8 cellular contexts compared by ENCODE assay signal in genomic region chr11:63023851-63024648, GRCh38. TPM values are rescaled to one million over a fixed set of nuclear protein-coding genes. Genes with fewer than 3 reads are reported as not detected.
DNase-seq lines count a peak whose midpoint lies in the region; ATAC-seq and TF ChIP-seq lines count a peak whose summit lies in the region.

No MANE protein-coding gene starts in this region.

- H3K36me3 ChIP-seq in KMS-11 (ENCODE audit: insufficient read depth) (no peaks in the 10 kb centered on the region), neutrophil (no peaks in the 10 kb centered on the region)

- no peak overlapping the region for H3K4me3 Mint-ChIP-seq in activated T-helper 17 cell treated with anti-CD3 and anti-CD28 coated beads, Interleukin-2, amount 50 U/mL, for 72 hours

- no peaks in the 10 kb centered on the region for H3K4me1 Mint-ChIP-seq in activated T-helper 17 cell treated with anti-CD3 and anti-CD28 coated beads, Interleukin-2, amount 50 U/mL, for 72 hours

- no peaks in the 10 kb centered on the region for H4K20me1 ChIP-seq in KMS-11 (ENCODE audit: insufficient read depth)

- no peaks in the 10 kb centered on the region for H3K9me3 Mint-ChIP-seq in activated T-helper 17 cell treated with anti-CD3 and anti-CD28 coated beads, Interleukin-2, amount 50 U/mL, for 72 hours

- H3K27ac Mint-ChIP-seq in activated T-helper 17 cell treated with anti-CD3 and anti-CD28 coated beads, Interleukin-2, amount 50 U/mL, for 72 hours, result no peak overlapping the region

- no peaks in the 10 kb centered on the region for H3K9me3 ChIP-seq in neutrophil

- peak; percentile 99 for TF ChIP-seq CTCF in KMS-11 (conservative IDR thresholded peaks at IDR 0.05; ENCODE audit: low read depth, low read length)
- TF ChIP-seq CTCF in fibroblast of villous mesenchyme (IDR thresholded peaks at IDR 0.05; ENCODE audit: insufficient read depth, low read depth, low read length), result peak; percentile 100
- TF ChIP-seq CTCF in neutrophil (IDR thresholded peaks at IDR 0.05), result peak; percentile 98

- H2AFZ ChIP-seq in KMS-11 (ENCODE audit: low read depth), result peak overlapping the region; percentile 47; the same call in 1 of the 2 replicates

- H3K4me3 ChIP-seq in KMS-11 (IDR thresholded peaks at IDR 0.05; ENCODE audit: insufficient read depth, low read depth, low read length) (no peak overlapping the region), fibroblast of villous mesenchyme (ENCODE audit: low read depth, low read length) (no peak overlapping the region), neutrophil (ENCODE audit: low read depth in 1 of 2, low read length in 1 of 2) (no peak overlapping the region)

- H3K27me3 Mint-ChIP-seq in activated T-helper 17 cell treated with anti-CD3 and anti-CD28 coated beads, Interleukin-2, amount 50 U/mL, for 72 hours, result peaks cover 15% of the 10 kb centered on the region

- H3K36me3 Mint-ChIP-seq in activated T-helper 17 cell treated with anti-CD3 and anti-CD28 coated beads, Interleukin-2, amount 50 U/mL, for 72 hours (ENCODE audit: low read depth), result no peaks in the 10 kb centered on the region

- H3K9ac ChIP-seq in KMS-11, result no peak overlapping the region

- peak; percentile 82 for ATAC-seq in activated T-helper 17 cell treated with anti-CD3 and anti-CD28 coated beads, Interleukin-2, amount 50 U/mL, for 72 hours (replicated peaks)
- no peak for ATAC-seq in GM19455 (IDR thresholded peaks at IDR 0.05; ENCODE audit: unreplicated experiment)

- no peak overlapping the region for H3K27ac ChIP-seq in KMS-11
- H3K27ac ChIP-seq in neutrophil, result no peak overlapping the region
- H3K27ac ChIP-seq in substantia nigra (ENCODE audit: low read depth, low read length, poor library complexity, severe bottlenecking), result peak overlapping the region; percentile 35

- H3K79me2 ChIP-seq in KMS-11 (ENCODE audit: insufficient read depth, low read depth), result no peaks in the 10 kb centered on the region

- H3K27me3 ChIP-seq in KMS-11 (ENCODE audit: insufficient read depth, low read depth) (no peaks in the 10 kb centered on the region), neutrophil (peaks cover 17% of the 10 kb centered on the region)

- DNase-seq in GM04504 (ENCODE audit: low read depth) (peak; percentile 49), SHP77 (lab: John Stamatoyannopoulos, UW) (peak; percentile 40 to 48), fibroblast of villous mesenchyme (ENCODE audit: low read depth) (peak; percentile 71), substantia nigra (lab: John Stamatoyannopoulos, UW) (peak in 48 of 49 donors; percentile 15 to 94 (median 78))

- H3K4me2 ChIP-seq in KMS-11, result peak overlapping the region; percentile 21; the same call in 1 of the 2 replicates

- H3K4me1 ChIP-seq in KMS-11 (ENCODE audit: low read depth, poor library complexity, severe bottlenecking) (peaks cover 3% of the 10 kb centered on the region), neutrophil (ENCODE audit: control insufficient read depth in 1 of 2, insufficient read depth in 1 of 2, low read depth in 1 of 2, low read length in 1 of 2) (no peaks in the 10 kb centered on the region)

RNA-seq across cellular contexts. Expression of gene SLC22A8, which starts 8.4 kb away (rescaled TPM):
- not detected for total RNA-seq in activated T-helper 17 cell treated with anti-CD3 and anti-CD28 coated beads, Interleukin-2, amount 50 U/mL, for 72 hours
- not detected in 2 replicates for total RNA-seq in fibroblast of villous mesenchyme

RNA-seq across cellular contexts. Expression of gene SLC22A6, which starts 39.3 kb away (rescaled TPM):
- not detected for total RNA-seq in activated T-helper 17 cell treated with anti-CD3 and anti-CD28 coated beads, Interleukin-2, amount 50 U/mL, for 72 hours
- total RNA-seq in fibroblast of villous mesenchyme, result not detected in 2 replicates
